ENCODE assay signal across 1 cellular context in the genomic region with DNA sequence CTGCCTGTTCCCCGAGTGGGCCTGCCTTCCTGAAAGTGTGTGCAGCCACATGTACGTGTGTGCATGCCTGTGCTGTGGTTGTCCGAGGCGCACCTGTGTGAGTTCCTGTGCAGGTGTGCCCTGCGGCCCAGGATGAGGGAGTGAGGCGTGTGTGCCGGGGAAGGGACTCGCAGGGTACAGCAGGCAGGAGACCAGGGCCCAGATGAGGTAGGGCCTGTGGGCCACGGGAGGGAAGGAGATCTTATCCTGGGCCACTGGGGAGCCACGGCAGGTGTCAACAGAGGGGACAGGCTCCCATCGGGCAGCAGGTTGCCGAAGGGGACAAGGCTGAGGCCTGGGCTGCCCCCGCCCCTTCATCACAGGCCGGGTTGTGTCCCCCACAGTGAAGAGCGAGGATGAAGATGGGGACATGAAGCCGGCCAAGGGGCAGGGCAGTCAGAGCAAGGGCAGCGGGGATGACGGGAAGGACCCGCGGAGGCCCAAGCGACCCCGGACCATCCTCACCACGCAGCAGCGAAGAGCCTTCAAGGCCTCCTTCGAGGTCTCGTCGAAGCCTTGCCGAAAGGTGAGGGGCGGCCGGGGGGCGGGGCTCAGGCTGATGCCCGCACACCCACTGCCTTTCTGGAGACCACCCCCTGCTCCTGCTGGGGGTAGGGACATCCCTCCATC.
TF ChIP-seq lines count a peak whose summit lies in the region.

No MANE protein-coding gene starts in this region.

TF ChIP-seq in WTC11, 78 proteins besides CTCF, POLR2A, EP300 and RAD21 (continued from another document):
- TF ChIP-seq, protein P1, sequence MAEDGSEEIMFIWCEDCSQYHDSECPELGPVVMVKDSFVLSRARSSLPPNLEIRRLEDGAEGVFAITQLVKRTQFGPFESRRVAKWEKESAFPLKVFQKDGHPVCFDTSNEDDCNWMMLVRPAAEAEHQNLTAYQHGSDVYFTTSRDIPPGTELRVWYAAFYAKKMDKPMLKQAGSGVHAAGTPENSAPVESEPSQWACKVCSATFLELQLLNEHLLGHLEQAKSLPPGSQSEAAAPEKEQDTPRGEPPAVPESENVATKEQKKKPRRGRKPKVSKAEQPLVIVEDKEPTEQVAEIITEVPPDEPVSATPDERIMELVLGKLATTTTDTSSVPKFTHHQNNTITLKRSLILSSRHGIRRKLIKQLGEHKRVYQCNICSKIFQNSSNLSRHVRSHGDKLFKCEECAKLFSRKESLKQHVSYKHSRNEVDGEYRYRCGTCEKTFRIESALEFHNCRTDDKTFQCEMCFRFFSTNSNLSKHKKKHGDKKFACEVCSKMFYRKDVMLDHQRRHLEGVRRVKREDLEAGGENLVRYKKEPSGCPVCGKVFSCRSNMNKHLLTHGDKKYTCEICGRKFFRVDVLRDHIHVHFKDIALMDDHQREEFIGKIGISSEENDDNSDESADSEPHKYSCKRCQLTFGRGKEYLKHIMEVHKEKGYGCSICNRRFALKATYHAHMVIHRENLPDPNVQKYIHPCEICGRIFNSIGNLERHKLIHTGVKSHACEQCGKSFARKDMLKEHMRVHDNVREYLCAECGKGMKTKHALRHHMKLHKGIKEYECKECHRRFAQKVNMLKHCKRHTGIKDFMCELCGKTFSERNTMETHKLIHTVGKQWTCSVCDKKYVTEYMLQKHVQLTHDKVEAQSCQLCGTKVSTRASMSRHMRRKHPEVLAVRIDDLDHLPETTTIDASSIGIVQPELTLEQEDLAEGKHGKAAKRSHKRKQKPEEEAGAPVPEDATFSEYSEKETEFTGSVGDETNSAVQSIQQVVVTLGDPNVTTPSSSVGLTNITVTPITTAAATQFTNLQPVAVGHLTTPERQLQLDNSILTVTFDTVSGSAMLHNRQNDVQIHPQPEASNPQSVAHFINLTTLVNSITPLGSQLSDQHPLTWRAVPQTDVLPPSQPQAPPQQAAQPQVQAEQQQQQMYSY (CRISPR knock-in tag; IDR thresholded peaks at IDR 0.05), result no peak
- TF ChIP-seq, protein P2, sequence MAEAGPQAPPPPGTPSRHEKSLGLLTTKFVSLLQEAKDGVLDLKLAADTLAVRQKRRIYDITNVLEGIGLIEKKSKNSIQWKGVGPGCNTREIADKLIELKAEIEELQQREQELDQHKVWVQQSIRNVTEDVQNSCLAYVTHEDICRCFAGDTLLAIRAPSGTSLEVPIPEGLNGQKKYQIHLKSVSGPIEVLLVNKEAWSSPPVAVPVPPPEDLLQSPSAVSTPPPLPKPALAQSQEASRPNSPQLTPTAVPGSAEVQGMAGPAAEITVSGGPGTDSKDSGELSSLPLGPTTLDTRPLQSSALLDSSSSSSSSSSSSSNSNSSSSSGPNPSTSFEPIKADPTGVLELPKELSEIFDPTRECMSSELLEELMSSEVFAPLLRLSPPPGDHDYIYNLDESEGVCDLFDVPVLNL (CRISPR knock-in tag; IDR thresholded peaks at IDR 0.05; ENCODE audit: borderline replicate concordance, low read depth), result no peak
- no peak for TF ChIP-seq RELA (CRISPR knock-in tag; IDR thresholded peaks at IDR 0.05; ENCODE audit: borderline replicate concordance)
